In genomic region chr11:73862971-73863370, GRCh38 we compare ENCODE assay signal across 22 cellular contexts.
"Had no signal": no experiment of that assay in that cellular context is flagged by ENCODE, and none has a peak within 500 bp of the region (broad histone marks: within the 10 kb centered on the region; RNA-seq: fewer than 3 reads in every experiment).

No MANE protein-coding gene starts in this region.

- H3K4me3 Mint-ChIP-seq: activated CD4-positive, alpha-beta memory T cell treated with anti-CD3 and anti-CD28 coated beads for 36 hours; activated CD4-positive, alpha-beta T cell treated with anti-CD3 and anti-CD28 coated beads, Interleukin-2, amount 10 ng/mL, durations not matched to agents 24 days and 14 days; activated naive CD4-positive, alpha-beta T cell treated with anti-CD3 and anti-CD28 coated beads, Interleukin-2, amount 10 ng/mL, durations not matched to agents 7 days and 5 days; activated T-helper 1 cell treated with anti-CD3 and anti-CD28 coated beads, Interleukin-12 subunit alpha, Interleukin-12 subunit beta, Interleukin-2, Interleukin-4 antibody, amounts not matched to agents 30 ng/mL and 10 ng/mL and 1 ng/mL, durations not matched to agents 14 hours and 24 hours and 36 hours; endodermal cell; natural killer cell had no signal

- H3K27me3 ChIP-seq: heart left ventricle, spleen, transverse colon had no signal

- H3K4me1 ChIP-seq: spleen had no signal

- H3K27me3 Mint-ChIP-seq: activated CD4-positive, alpha-beta memory T cell treated with anti-CD3 and anti-CD28 coated beads for 36 hours; activated CD4-positive, alpha-beta T cell treated with anti-CD3 and anti-CD28 coated beads, Interleukin-2, amount 10 ng/mL, durations not matched to agents 24 days and 14 days; activated naive CD4-positive, alpha-beta T cell treated with anti-CD3 and anti-CD28 coated beads, Interleukin-2, amount 10 ng/mL, durations not matched to agents 7 days and 5 days had no signal

- H3K4me1 Mint-ChIP-seq: activated CD4-positive, alpha-beta T cell treated with anti-CD3 and anti-CD28 coated beads, Interleukin-2, amount 10 ng/mL, durations not matched to agents 24 days and 14 days; activated naive CD4-positive, alpha-beta T cell treated with anti-CD3 and anti-CD28 coated beads, Interleukin-2, amount 10 ng/mL, durations not matched to agents 7 days and 5 days; endodermal cell; natural killer cell had no signal

- H3K9me3 Mint-ChIP-seq: activated CD4-positive, alpha-beta memory T cell treated with anti-CD3 and anti-CD28 coated beads for 36 hours; activated CD4-positive, alpha-beta T cell treated with anti-CD3 and anti-CD28 coated beads, Interleukin-2, amount 10 ng/mL, durations not matched to agents 24 days and 14 days; activated naive CD4-positive, alpha-beta T cell treated with anti-CD3 and anti-CD28 coated beads, Interleukin-2, amount 10 ng/mL, durations not matched to agents 7 days and 5 days; activated T-helper 1 cell treated with anti-CD3 and anti-CD28 coated beads, Interleukin-12 subunit alpha, Interleukin-12 subunit beta, Interleukin-2, Interleukin-4 antibody, amounts not matched to agents 30 ng/mL and 10 ng/mL and 1 ng/mL, durations not matched to agents 14 hours and 24 hours and 36 hours; endodermal cell; natural killer cell had no signal

- H3K4me3 ChIP-seq: heart left ventricle, left ventricle myocardium inferior, lung, spleen, transverse colon had no signal

- H3K27ac Mint-ChIP-seq: activated CD4-positive, alpha-beta memory T cell treated with anti-CD3 and anti-CD28 coated beads for 36 hours; activated CD4-positive, alpha-beta T cell treated with anti-CD3 and anti-CD28 coated beads, Interleukin-2, amount 10 ng/mL, durations not matched to agents 24 days and 14 days; activated naive CD4-positive, alpha-beta T cell treated with anti-CD3 and anti-CD28 coated beads, Interleukin-2, amount 10 ng/mL, durations not matched to agents 7 days and 5 days; activated T-helper 1 cell treated with anti-CD3 and anti-CD28 coated beads, Interleukin-12 subunit alpha, Interleukin-12 subunit beta, Interleukin-2, Interleukin-4 antibody, amounts not matched to agents 30 ng/mL and 10 ng/mL and 1 ng/mL, durations not matched to agents 14 hours and 24 hours and 36 hours; endodermal cell had no signal

- H3K9me3 ChIP-seq: heart left ventricle, left ventricle myocardium inferior, spleen, transverse colon had no signal

- DNase-seq: activated CD4-positive, alpha-beta memory T cell treated with anti-CD3 and anti-CD28 coated beads for 36 hours; activated CD4-positive, alpha-beta T cell treated with anti-CD3 and anti-CD28 coated beads, Interleukin-2, amount 10 ng/mL, durations not matched to agents 24 days and 14 days; activated CD4-positive, CD25-positive, alpha-beta regulatory T cell treated with anti-CD3 and anti-CD28 coated beads, Interleukin-2, amount 50 U/mL, for 72 hours; activated CD8-positive, alpha-beta memory T cell treated with anti-CD3 and anti-CD28 coated beads, Interleukin-2, amount 50 U/mL, for 4 hours; activated effector memory CD4-positive, alpha-beta T cell treated with anti-CD3 and anti-CD28 coated beads, Interleukin-2, amount 50 U/mL, for 16 hours; activated naive CD4-positive, alpha-beta T cell treated with anti-CD3 and anti-CD28 coated beads, Interleukin-2, amount 10 ng/mL, durations not matched to agents 7 days and 5 days; activated T-cell treated with anti-CD3 and anti-CD28 coated beads, Interleukin-2, amount 50 U/mL, for 1 hour; amygdala; caudate nucleus; endodermal cell; foreskin fibroblast; heart left ventricle; left ventricle myocardium inferior; mesendoderm; natural killer cell; posterior cingulate gyrus; right cardiac atrium; spleen; stimulated activated naive CD4-positive, alpha-beta T cell treated with Interleukin-2 at 50 U/mL for 16 hours; transverse colon had no signal
